28 cellular contexts compared by ENCODE assay signal in the genomic region with DNA sequence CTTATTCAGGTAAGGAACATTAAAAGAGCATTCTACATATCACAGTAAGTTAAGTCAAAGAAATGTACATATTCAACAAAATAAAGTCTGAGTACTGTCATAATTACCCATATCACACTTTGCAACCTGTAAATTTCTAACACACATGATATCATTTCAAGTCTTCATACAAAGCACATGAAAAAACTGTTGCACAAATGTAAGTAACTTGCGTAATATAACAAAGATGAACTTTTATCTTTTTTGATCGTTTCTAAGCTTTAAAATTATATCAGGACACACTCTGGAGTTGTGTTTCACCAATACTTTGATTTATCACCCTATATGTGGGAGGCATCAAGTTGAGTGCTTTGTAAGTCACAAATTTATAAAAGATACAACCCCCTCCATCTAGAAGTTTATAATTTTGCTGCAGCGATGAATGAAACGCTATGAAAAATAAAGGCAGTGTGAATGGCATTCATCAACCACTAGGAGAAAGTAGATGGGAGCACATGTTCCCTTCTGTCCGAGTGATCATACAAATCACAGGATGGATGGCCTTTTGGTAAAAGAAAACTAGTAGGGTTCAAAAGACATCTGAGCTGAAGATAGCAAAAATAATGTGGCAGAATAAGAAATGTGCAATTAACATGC. TPM values are rescaled to one million over a fixed set of nuclear protein-coding genes. Genes with fewer than 3 reads are reported as not detected.
"Had no signal": no experiment of that assay in that cellular context is flagged by ENCODE, and none has a peak within 500 bp of the region (broad histone marks: within the 10 kb centered on the region; RNA-seq: fewer than 3 reads in every experiment).

No MANE protein-coding gene starts in this region.

- H3K27me3 ChIP-seq: Peyer's patch, SJSA1 had no signal

- H3K4me3 Mint-ChIP-seq: activated B cell treated with CpG ODN at 0.5 μM for 24 hours; activated CD4-positive, alpha-beta T cell treated with anti-CD3 and anti-CD28 coated beads, Interleukin-2, amount 10 ng/mL, durations not matched to agents 24 days and 14 days; activated naive CD4-positive, alpha-beta T cell treated with anti-CD3 and anti-CD28 coated beads for 36 hours; activated naive CD8-positive, alpha-beta T cell; activated T-cell treated with anti-CD3 and anti-CD28 coated beads, Interleukin-2, amount 50 U/mL, for 4 hours; brain; central memory CD8-positive, alpha-beta T cell; T-helper 2 cell treated with Interferon-gamma antibody and Interleukin-4, amounts not matched to agents 5 μg/mL and 100 μg/mL, for 36 hours had no signal

- H3K27ac Mint-ChIP-seq: activated B cell treated with CpG ODN at 0.5 μM for 24 hours; activated CD4-positive, alpha-beta T cell treated with anti-CD3 and anti-CD28 coated beads, Interleukin-2, amount 10 ng/mL, durations not matched to agents 24 days and 14 days; activated naive CD4-positive, alpha-beta T cell treated with anti-CD3 and anti-CD28 coated beads for 36 hours; activated naive CD8-positive, alpha-beta T cell; T-helper 2 cell treated with Interferon-gamma antibody and Interleukin-4, amounts not matched to agents 5 μg/mL and 100 μg/mL, for 36 hours had no signal

- H3K4me3 ChIP-seq: Peyer's patch, SJSA1 had no signal

- DNase-seq: activated B cell treated with CpG ODN at 0.5 μM for 24 hours; activated CD4-positive, alpha-beta T cell treated with anti-CD3 and anti-CD28 coated beads for 1 hour; activated CD4-positive, alpha-beta T cell treated with anti-CD3 and anti-CD28 coated beads, Interleukin-2, amount 10 ng/mL, durations not matched to agents 24 days and 14 days; activated CD4-positive, alpha-beta T cell treated with anti-CD3 and anti-CD28 coated beads, Interleukin-2, amount 50 U/mL, for 48 hours; activated gamma-delta T cell; activated naive CD4-positive, alpha-beta T cell treated with anti-CD3 and anti-CD28 coated beads for 36 hours; activated T-cell treated with anti-CD3 and anti-CD28 coated beads, Interleukin-2, amount 50 U/mL, for 4 hours; amygdala; Kasumi-1; KBM-7; NCI-H1105 treated with DMSO at 0.1 percent for 48 hours; NCI-H146; NCI-H187 treated with DMSO at 0.1 percent for 48 hours; NCI-H2171 treated with DMSO at 0.1 percent for 48 hours; NCI-H226; NCI-H82; Peyer's patch; SHP77; SW 1271 had no signal

- H3K4me1 Mint-ChIP-seq: central memory CD8-positive, alpha-beta T cell had no signal

- ATAC-seq: activated T-cell treated with anti-CD3 and anti-CD28 coated beads, Interleukin-2, amount 50 U/mL, for 4 hours; activated T-helper 17 cell treated with anti-CD3 and anti-CD28 coated beads, Interleukin-2, amount 50 U/mL, for 72 hours; SK-N-SH treated with all-trans-retinoic acid at 6 μM for 48 hours had no signal

- H3K27me3 Mint-ChIP-seq: activated B cell treated with CpG ODN at 0.5 μM for 24 hours; activated CD4-positive, alpha-beta T cell treated with anti-CD3 and anti-CD28 coated beads, Interleukin-2, amount 10 ng/mL, durations not matched to agents 24 days and 14 days; activated naive CD8-positive, alpha-beta T cell; activated T-helper 17 cell treated with anti-CD3 and anti-CD28 coated beads, Interleukin-2, amount 50 U/mL, for 72 hours; brain; central memory CD8-positive, alpha-beta T cell had no signal

- H3K9me3 ChIP-seq: Peyer's patch, SJSA1 had no signal

- H3K27ac ChIP-seq: Peyer's patch, RWPE1, SJSA1 had no signal

- H3K9me3 Mint-ChIP-seq: activated B cell treated with CpG ODN at 0.5 μM for 24 hours; activated CD4-positive, alpha-beta T cell treated with anti-CD3 and anti-CD28 coated beads, Interleukin-2, amount 10 ng/mL, durations not matched to agents 24 days and 14 days; activated naive CD4-positive, alpha-beta T cell treated with anti-CD3 and anti-CD28 coated beads for 36 hours; activated T-cell treated with anti-CD3 and anti-CD28 coated beads, Interleukin-2, amount 50 U/mL, for 4 hours; activated T-helper 17 cell treated with anti-CD3 and anti-CD28 coated beads, Interleukin-2, amount 50 U/mL, for 72 hours; central memory CD8-positive, alpha-beta T cell; T-helper 2 cell treated with Interferon-gamma antibody and Interleukin-4, amounts not matched to agents 5 μg/mL and 100 μg/mL, for 36 hours had no signal

RNA-seq across cellular contexts. Expression of a gene that starts 27.6 kb away (rescaled TPM):
- total RNA-seq: OCI-LY7 had no signal
